Comparison of ENCODE assay signal across 15 cellular contexts in genomic region chr3:124261301-124261700, GRCh38.
DNase-seq lines count a peak whose midpoint lies in the region; ATAC-seq and TF ChIP-seq lines count a peak whose summit lies in the region.
"Had no signal": no experiment of that assay in that cellular context is flagged by ENCODE, and none has a peak within 500 bp of the region (broad histone marks: within the 10 kb centered on the region; RNA-seq: fewer than 3 reads in every experiment).

No MANE protein-coding gene starts in this region.

- POLR2A ChIA-PET in IMR-90 (lab: Charles Lee; ENCODE audit: unreplicated experiment) = no interaction called here

- H2BK5ac ChIP-seq in IMR-90 (ENCODE audit: low read depth, low read length, poor library complexity, severe bottlenecking) = peak overlapping the region; percentile 73

- H2BK20ac ChIP-seq in IMR-90 (ENCODE audit: low read depth, low read length) = peak overlapping the region; percentile 77; the same call in 1 of the 2 replicates

- DNase-seq in IMR-90 = peak; percentile 47
- no peak for DNase-seq in coronary artery (ENCODE audit: low spot score)
- DNase-seq in vagina (ENCODE audit: extremely low spot score in 2 of 2) = no peak
- no peak for DNase-seq in pons (ENCODE audit: low spot score)
- no peak for DNase-seq in activated T-cell treated with anti-CD3 and anti-CD28 coated beads, Interleukin-2, amount 50 U/mL, for 4 hours
- DNase-seq in sigmoid colon = no peak
- DNase-seq: activated CD4-positive, alpha-beta T cell treated with anti-CD3 and anti-CD28 coated beads, Interleukin-2, amount 50 U/mL, for 48 hours; activated naive CD4-positive, alpha-beta T cell; colonic mucosa; left cardiac atrium; NCI-H1436 treated with DMSO at 0.1 percent for 48 hours; NCI-H2171 treated with DMSO at 0.1 percent for 48 hours; NCI-H748 treated with DMSO at 0.1 percent for 48 hours; SIG-M5 had no signal

- in situ Hi-C loops in IMR-90 (cut with MboI; ENCODE audit: low sequenced_read_pairs) = no loop called here

- peaks cover 20% of the 10 kb centered on the region for H3K4me1 ChIP-seq in IMR-90 (ENCODE audit: control insufficient read depth, insufficient read depth, low read length)
- peaks cover 46% of the 10 kb centered on the region for H3K4me1 ChIP-seq in vagina
- peaks cover 0 to 40% (median 18%) of the 10 kb centered on the region in 4 donors for H3K4me1 ChIP-seq in sigmoid colon
- H3K4me1 ChIP-seq: colonic mucosa had no signal

- peak overlapping the region; percentile 71; the same call in 1 of the 2 replicates for H3K18ac ChIP-seq in IMR-90 (ENCODE audit: low read depth, low read length)

- H3K9me3 Mint-ChIP-seq in nephron = no peaks in the 10 kb centered on the region
- H3K9me3 Mint-ChIP-seq in activated T-cell treated with anti-CD3 and anti-CD28 coated beads, Interleukin-2, amount 50 U/mL, for 4 hours = no peaks in the 10 kb centered on the region

- no peak overlapping the region for H3K56ac ChIP-seq in IMR-90 (ENCODE audit: extremely low read depth, insufficient read depth, low read length)

- H3K27me3 Mint-ChIP-seq in nephron (ENCODE audit: low read depth) = no peaks in the 10 kb centered on the region
- peaks cover 3% of the 10 kb centered on the region for H3K27me3 Mint-ChIP-seq in activated T-cell treated with anti-CD3 and anti-CD28 coated beads, Interleukin-2, amount 50 U/mL, for 4 hours (ENCODE audit: low read depth)

- intact Hi-C loops in IMR-90 (cut with micrococcal nuclease) (no loop called here), vagina (cut with DNase I) (no loop called here), sigmoid colon (cut with DNase I) (no loop called here)

- H3K14ac ChIP-seq in IMR-90 (replicated peaks; ENCODE audit: low read depth, low read length) = peak overlapping the region; percentile 8; the same call in 1 of the 2 replicates

- peak overlapping the region; percentile 71 for H3K4ac ChIP-seq in IMR-90 (ENCODE audit: low read depth, low read length)

- no TSS peak for BruUV-seq in IMR-90 (replicated peaks; lab: Mats Ljungman, UMichigan)

- TF ChIP-seq EP300 in sigmoid colon (IDR thresholded peaks at IDR 0.05) = no peak

- no peaks in the 10 kb centered on the region for H3K27me3 ChIP-seq in IMR-90 (ENCODE audit: control insufficient read depth, insufficient read depth, low read length)
- no peaks in the 10 kb centered on the region for H3K27me3 ChIP-seq in vagina
- H3K27me3 ChIP-seq in sigmoid colon = no peaks in the 10 kb centered on the region
- H3K27me3 ChIP-seq: colonic mucosa had no signal

- H4K20me1 ChIP-seq in IMR-90 (ENCODE audit: insufficient read depth, low read length) = no peaks in the 10 kb centered on the region

- CTCF ChIA-PET in IMR-90 (lab: Yijun Ruan, JAX) = interaction anchor here (1.6 kb wide), 1 partner anchor 228 kb away, joined by 4 read pairs; the partner anchor contains the start of gene KALRN

- H3K4me3 ChIP-seq in IMR-90 (ENCODE audit: insufficient read depth, low read depth, low read length) = no peak overlapping the region
- no peak overlapping the region for H3K4me3 ChIP-seq in coronary artery
- H3K4me3 ChIP-seq in vagina = no peak overlapping the region
- no peak overlapping the region for H3K4me3 ChIP-seq in sigmoid colon
- H3K4me3 ChIP-seq: colonic mucosa had no signal

- H3K27ac ChIP-seq in IMR-90 (ENCODE audit: insufficient read depth, low read length) (no peak overlapping the region), coronary artery (peak overlapping the region; percentile 60 to 79), vagina (peak overlapping the region; percentile 68), sigmoid colon (peak overlapping the region in 1 of 4 donors; percentile 66)
- H3K27ac ChIP-seq: colonic mucosa had no signal

- H2AK5ac ChIP-seq in IMR-90 (ENCODE audit: low read depth, low read length) = peak overlapping the region; percentile 54; the same call in 1 of the 2 replicates

- H2AK9ac ChIP-seq in IMR-90 (replicated peaks; ENCODE audit: low read depth, low read length, poor library complexity) = no peak overlapping the region

- ATAC-seq in IMR-90 (ENCODE audit: low read depth) = no peak
- ATAC-seq in activated T-cell treated with anti-CD3 and anti-CD28 coated beads, Interleukin-2, amount 50 U/mL, for 4 hours = no peak

- H3K9me3 ChIP-seq in IMR-90 (ENCODE audit: control insufficient read depth, insufficient read depth, low read length) (no peaks in the 10 kb centered on the region), vagina (no peaks in the 10 kb centered on the region), sigmoid colon (no peaks in the 10 kb centered on the region)
- H3K9me3 ChIP-seq: colonic mucosa had no signal

- H4K8ac ChIP-seq in IMR-90 (ENCODE audit: low read depth in 2 of 2, low read length in 2 of 2) = peak overlapping the region in 1 of 2 experiments; percentile 20; a peak in 3 of 4 replicates

- peak overlapping the region; percentile 73 for H2BK120ac ChIP-seq in IMR-90 (ENCODE audit: low read depth, low read length)

- peak overlapping the region; percentile 97 for H2BK15ac ChIP-seq in IMR-90 (ENCODE audit: low read depth, low read length)

- no peaks in the 10 kb centered on the region for H3K79me1 ChIP-seq in IMR-90 (ENCODE audit: low read depth in 1 of 2, low read length in 2 of 2)

- WGBS in IMR-90 (ENCODE audit: extremely low coverage in 2 of 2, insufficient read length in 1 of 2), 2 experiments = 67% methylated on average over 1 of the region's 2 CpGs; no CpG with 5 or more reads in 1 of the 2 experiments
- WGBS in sigmoid colon, 2 donors = 80 to 87% methylated on average over 2 of the region's 2 CpGs

- peak overlapping the region; percentile 68; the same call in 1 of the 2 replicates for H4K5ac ChIP-seq in IMR-90 (ENCODE audit: low read depth, low read length)

- no peak overlapping the region for H2AFZ ChIP-seq in IMR-90 (replicated peaks; ENCODE audit: low read length, poor library complexity)

- no peak overlapping the region for H3K4me3 Mint-ChIP-seq in nephron
- no peak overlapping the region for H3K4me3 Mint-ChIP-seq in activated T-cell treated with anti-CD3 and anti-CD28 coated beads, Interleukin-2, amount 50 U/mL, for 4 hours

- H3K9me1 ChIP-seq in IMR-90 (ENCODE audit: insufficient read depth, low read length) = peaks cover 15% of the 10 kb centered on the region

- H3K4me1 Mint-ChIP-seq in nephron = peaks cover 45% of the 10 kb centered on the region
- H3K4me1 Mint-ChIP-seq in activated T-cell treated with anti-CD3 and anti-CD28 coated beads, Interleukin-2, amount 50 U/mL, for 4 hours (ENCODE audit: low read depth) = no peaks in the 10 kb centered on the region

- H3K27ac Mint-ChIP-seq in nephron = peak overlapping the region; percentile 40 to 86 (median 52)

- no peak overlapping the region for H3K23ac ChIP-seq in IMR-90 (ENCODE audit: low read depth, low read length)

- peak overlapping the region; percentile 46 for H4K91ac ChIP-seq in IMR-90 (ENCODE audit: insufficient read depth, low read depth, low read length)

- no peak overlapping the region; the same call in 1 of the 2 replicates for H3K4me2 ChIP-seq in IMR-90 (ENCODE audit: low read depth, low read length)

- no peak overlapping the region for H3K9ac ChIP-seq in IMR-90 (ENCODE audit: low read depth, low read length)

- no peaks in the 10 kb centered on the region for H3K36me3 ChIP-seq in IMR-90 (ENCODE audit: control insufficient read depth, insufficient read depth, low read length)
- H3K36me3 ChIP-seq in vagina = no peaks in the 10 kb centered on the region
- H3K36me3 ChIP-seq in sigmoid colon = no peaks in the 10 kb centered on the region
- H3K36me3 ChIP-seq: colonic mucosa had no signal

- dilution Hi-C loops in IMR-90 (cut with HindIII; ENCODE audit: low sequenced_read_pairs, unreplicated experiment) = no loop called here

- TF ChIP-seq RAD21 in IMR-90 (IDR thresholded peaks at IDR 0.05; ENCODE audit: low read length) = no peak

- H3K36me3 Mint-ChIP-seq in nephron (ENCODE audit: low read depth) = peaks cover 5% of the 10 kb centered on the region
- H3K36me3 Mint-ChIP-seq in activated T-cell treated with anti-CD3 and anti-CD28 coated beads, Interleukin-2, amount 50 U/mL, for 4 hours (ENCODE audit: insufficient read depth) = no peaks in the 10 kb centered on the region

- no peak for TF ChIP-seq CTCF in IMR-90 (conservative IDR thresholded peaks at IDR 0.05; ENCODE audit: low read depth, low read length)
- TF ChIP-seq CTCF in coronary artery (IDR thresholded peaks at IDR 0.05) = no peak
- no peak for TF ChIP-seq CTCF in nephron (IDR thresholded peaks at IDR 0.05; ENCODE audit: unreplicated experiment in 3 of 3)
- TF ChIP-seq CTCF in vagina (IDR thresholded peaks at IDR 0.05) = no peak
- no peak for TF ChIP-seq CTCF in sigmoid colon (IDR thresholded peaks at IDR 0.05)

- TF ChIP-seq POLR2A in IMR-90 (IDR thresholded peaks at IDR 0.05; ENCODE audit: low read depth, low read length) (no peak), vagina (IDR thresholded peaks at IDR 0.05) (no peak), sigmoid colon (IDR thresholded peaks at IDR 0.05) (no peak)

TF ChIP-seq in IMR-90, 13 proteins besides CTCF, POLR2A, EP300 and RAD21 (continues in another document):
- TF ChIP-seq RCOR1 (IDR thresholded peaks at IDR 0.05; ENCODE audit: insufficient replicate concordance, low read length) = no peak
- TF ChIP-seq MAFK (IDR thresholded peaks at IDR 0.05; ENCODE audit: low read depth, low read length) = no peak
- TF ChIP-seq BHLHE40 (IDR thresholded peaks at IDR 0.05; ENCODE audit: low read depth, low read length) = no peak
- TF ChIP-seq, protein P1, sequence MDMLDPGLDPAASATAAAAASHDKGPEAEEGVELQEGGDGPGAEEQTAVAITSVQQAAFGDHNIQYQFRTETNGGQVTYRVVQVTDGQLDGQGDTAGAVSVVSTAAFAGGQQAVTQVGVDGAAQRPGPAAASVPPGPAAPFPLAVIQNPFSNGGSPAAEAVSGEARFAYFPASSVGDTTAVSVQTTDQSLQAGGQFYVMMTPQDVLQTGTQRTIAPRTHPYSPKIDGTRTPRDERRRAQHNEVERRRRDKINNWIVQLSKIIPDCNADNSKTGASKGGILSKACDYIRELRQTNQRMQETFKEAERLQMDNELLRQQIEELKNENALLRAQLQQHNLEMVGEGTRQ (IDR thresholded peaks at IDR 0.05; ENCODE audit: low read depth, low read length) = no peak
- TF ChIP-seq MAZ (IDR thresholded peaks at IDR 0.05; ENCODE audit: borderline replicate concordance, low read depth, low read length) = no peak
- no peak for TF ChIP-seq ELK1 (IDR thresholded peaks at IDR 0.05; ENCODE audit: borderline replicate concordance, low read depth, low read length)
- TF ChIP-seq RFX5 (IDR thresholded peaks at IDR 0.05; ENCODE audit: low read depth, low read length) = no peak
- TF ChIP-seq CHD1 (IDR thresholded peaks at IDR 0.05; ENCODE audit: low read depth, low read length) = no peak
